1 cellular context compared by ENCODE assay signal in genomic region chr1:40232444-40232843, GRCh38.
TF ChIP-seq lines count a peak whose summit lies in the region.

No MANE protein-coding gene starts in this region.

TF ChIP-seq in GM12878, 131 proteins besides CTCF, POLR2A, EP300 and RAD21 (continued from another document):
- TF ChIP-seq PKNOX1 (IDR thresholded peaks at IDR 0.05) (peak; percentile 86), ZNF384 (IDR thresholded peaks at IDR 0.05; ENCODE audit: borderline replicate concordance, low read depth, low read length) (no peak), EGR1 (IDR thresholded peaks at IDR 0.05; ENCODE audit: borderline replicate concordance in 1 of 2, low read depth in 2 of 2, low read length in 2 of 2) (no peak), MEF2A (IDR thresholded peaks at IDR 0.05; ENCODE audit: insufficient read depth, low read depth, low read length) (peak; percentile 64; the same call in 1 of the 2 replicates), MAX (IDR thresholded peaks at IDR 0.05; ENCODE audit: low read depth, low read length) (no peak), RELB (IDR thresholded peaks at IDR 0.05; ENCODE audit: low read depth) (peak; percentile 35; the same call in 1 of the 2 replicates), NFIC (IDR thresholded peaks at IDR 0.05; ENCODE audit: low read depth, low read length) (peak; percentile 79), ATF7 (IDR thresholded peaks at IDR 0.05; ENCODE audit: low read depth) (peak; percentile 46; the same call in 1 of the 2 replicates), EED (IDR thresholded peaks at IDR 0.05; ENCODE audit: low read depth) (peak; percentile 84), ZNF217 (IDR thresholded peaks at IDR 0.05) (no peak), SRF (IDR thresholded peaks at IDR 0.05; ENCODE audit: low read depth in 2 of 2, low read length in 2 of 2) (no peak), BACH1 (IDR thresholded peaks at IDR 0.05; ENCODE audit: borderline replicate concordance) (no peak), MEF2B (IDR thresholded peaks at IDR 0.05; ENCODE audit: partially characterized antibody, poor library complexity, severe bottlenecking) (peak; percentile 14), RAD51 (IDR thresholded peaks at IDR 0.05) (no peak), POU2F2 (IDR thresholded peaks at IDR 0.05; ENCODE audit: borderline replicate concordance, low read depth, low read length) (no peak), MYC (IDR thresholded peaks at IDR 0.05; ENCODE audit: insufficient read depth, insufficient read length, insufficient replicate concordance, low read length, severe bottlenecking) (no peak)
- TF ChIP-seq, protein P1, sequence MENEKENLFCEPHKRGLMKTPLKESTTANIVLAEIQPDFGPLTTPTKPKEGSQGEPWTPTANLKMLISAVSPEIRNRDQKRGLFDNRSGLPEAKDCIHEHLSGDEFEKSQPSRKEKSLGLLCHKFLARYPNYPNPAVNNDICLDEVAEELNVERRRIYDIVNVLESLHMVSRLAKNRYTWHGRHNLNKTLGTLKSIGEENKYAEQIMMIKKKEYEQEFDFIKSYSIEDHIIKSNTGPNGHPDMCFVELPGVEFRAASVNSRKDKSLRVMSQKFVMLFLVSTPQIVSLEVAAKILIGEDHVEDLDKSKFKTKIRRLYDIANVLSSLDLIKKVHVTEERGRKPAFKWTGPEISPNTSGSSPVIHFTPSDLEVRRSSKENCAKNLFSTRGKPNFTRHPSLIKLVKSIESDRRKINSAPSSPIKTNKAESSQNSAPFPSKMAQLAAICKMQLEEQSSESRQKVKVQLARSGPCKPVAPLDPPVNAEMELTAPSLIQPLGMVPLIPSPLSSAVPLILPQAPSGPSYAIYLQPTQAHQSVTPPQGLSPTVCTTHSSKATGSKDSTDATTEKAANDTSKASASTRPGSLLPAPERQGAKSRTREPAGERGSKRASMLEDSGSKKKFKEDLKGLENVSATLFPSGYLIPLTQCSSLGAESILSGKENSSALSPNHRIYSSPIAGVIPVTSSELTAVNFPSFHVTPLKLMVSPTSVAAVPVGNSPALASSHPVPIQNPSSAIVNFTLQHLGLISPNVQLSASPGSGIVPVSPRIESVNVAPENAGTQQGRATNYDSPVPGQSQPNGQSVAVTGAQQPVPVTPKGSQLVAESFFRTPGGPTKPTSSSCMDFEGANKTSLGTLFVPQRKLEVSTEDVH (IDR thresholded peaks at IDR 0.05; ENCODE audit: low read depth, partially characterized antibody) = no peak
- TF ChIP-seq, protein P2, sequence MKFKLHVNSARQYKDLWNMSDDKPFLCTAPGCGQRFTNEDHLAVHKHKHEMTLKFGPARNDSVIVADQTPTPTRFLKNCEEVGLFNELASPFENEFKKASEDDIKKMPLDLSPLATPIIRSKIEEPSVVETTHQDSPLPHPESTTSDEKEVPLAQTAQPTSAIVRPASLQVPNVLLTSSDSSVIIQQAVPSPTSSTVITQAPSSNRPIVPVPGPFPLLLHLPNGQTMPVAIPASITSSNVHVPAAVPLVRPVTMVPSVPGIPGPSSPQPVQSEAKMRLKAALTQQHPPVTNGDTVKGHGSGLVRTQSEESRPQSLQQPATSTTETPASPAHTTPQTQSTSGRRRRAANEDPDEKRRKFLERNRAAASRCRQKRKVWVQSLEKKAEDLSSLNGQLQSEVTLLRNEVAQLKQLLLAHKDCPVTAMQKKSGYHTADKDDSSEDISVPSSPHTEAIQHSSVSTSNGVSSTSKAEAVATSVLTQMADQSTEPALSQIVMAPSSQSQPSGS (IDR thresholded peaks at IDR 0.05; ENCODE audit: low read length) = 0 out of 2 replicates have a peak, but pooled peaks have one; percentile 20
